Comparison of ENCODE assay signal across 10 cellular contexts in genomic region chr6:11918021-11918738, GRCh38.
DNase-seq lines count a peak whose midpoint lies in the region; ATAC-seq, FAIRE-seq and TF ChIP-seq lines count a peak whose summit lies in the region.
"Had no signal": no experiment of that assay in that cellular context is flagged by ENCODE, and none has a peak within 500 bp of the region (broad histone marks: within the 10 kb centered on the region; RNA-seq: fewer than 3 reads in every experiment).

No MANE protein-coding gene starts in this region.

- H3K27me3 Mint-ChIP-seq in astrocyte (ENCODE audit: low read depth, unreplicated experiment), result no peaks in the 10 kb centered on the region

- peaks cover 25% of the 10 kb centered on the region for H3K4me1 Mint-ChIP-seq in astrocyte (ENCODE audit: low read depth, unreplicated experiment)
- H3K4me1 Mint-ChIP-seq: CD14-positive monocyte had no signal

- no peaks in the 10 kb centered on the region for H3K79me2 ChIP-seq in astrocyte (ENCODE audit: insufficient read depth, low read length)

- H3K27ac ChIP-seq in left ventricle myocardium inferior (replicated peaks), result no peak overlapping the region
- H3K27ac ChIP-seq in astrocyte (ENCODE audit: low read depth, low read length), result peak overlapping the region; percentile 82

- no peaks in the 10 kb centered on the region for H3K36me3 Mint-ChIP-seq in astrocyte (ENCODE audit: low read depth, unreplicated experiment)
- H3K36me3 Mint-ChIP-seq: CD14-positive monocyte had no signal

- no peak overlapping the region for H3K4me3 Mint-ChIP-seq in astrocyte (ENCODE audit: unreplicated experiment)

- H3K9ac ChIP-seq in astrocyte (ENCODE audit: low read length), result peak overlapping the region; percentile 72

- DNase-seq in Right ventricle myocardium superior (no peak), left ventricle myocardium inferior (no peak), astrocyte (ENCODE audit: low read depth) (peak; percentile 94), kidney tubule cell (ENCODE audit: low spot score) (peak; percentile 83), urothelium cell line (ENCODE audit: low spot score) (peak; percentile 31), NCI-H146 treated with DMSO at 0.1 percent for 48 hours (lab: John Stamatoyannopoulos, UW; ENCODE audit: unreplicated experiment) (no peak), activated gamma-delta T cell treated with Interleukin-2 at 50 U/mL for 16 hours (no peak)
- no peak for DNase-seq in activated CD4-positive, alpha-beta T cell treated with anti-CD3 and anti-CD28 coated beads, Interleukin-2, amount 50 U/mL, for 48 hours
- DNase-seq: substantia nigra had no signal

- H3K27ac Mint-ChIP-seq in astrocyte (ENCODE audit: unreplicated experiment), result peak overlapping the region; percentile 97

- no peaks in the 10 kb centered on the region for H3K9me3 Mint-ChIP-seq in astrocyte (ENCODE audit: unreplicated experiment)

- H3K27me3 ChIP-seq in left ventricle myocardium inferior (ENCODE audit: low read depth) (no peaks in the 10 kb centered on the region), astrocyte (ENCODE audit: insufficient read depth, low read length) (no peaks in the 10 kb centered on the region)

- H3K4me1 ChIP-seq in left ventricle myocardium inferior, result peaks cover 4% of the 10 kb centered on the region
- H3K4me1 ChIP-seq in astrocyte (ENCODE audit: insufficient read depth, low read length), result peaks cover 33% of the 10 kb centered on the region

- no peaks in the 10 kb centered on the region for H4K20me1 ChIP-seq in astrocyte (ENCODE audit: insufficient read depth, low read length)

- H3K4me3 ChIP-seq in left ventricle myocardium inferior, result no peak overlapping the region
- H3K4me3 ChIP-seq in astrocyte (ENCODE audit: insufficient read depth, low read depth, low read length), result no peak overlapping the region

- intact Hi-C loops in Right ventricle myocardium superior (cut with DNase I), result no loop called here
- intact Hi-C loops in left ventricle myocardium inferior (cut with micrococcal nuclease), result no loop called here

- FAIRE-seq in astrocyte (lab: Jason Lieb, UNC) (no peak), urothelium cell line (lab: Jason Lieb, UNC) (no peak)

- peak; percentile 33 for ATAC-seq in Right ventricle myocardium superior (ENCODE audit: poor library complexity)

- H3K9me3 ChIP-seq in left ventricle myocardium inferior (replicated peaks), result no peaks in the 10 kb centered on the region
- H3K9me3 ChIP-seq in astrocyte (ENCODE audit: insufficient read depth, low read depth, low read length), result no peaks in the 10 kb centered on the region

- H3K36me3 ChIP-seq in left ventricle myocardium inferior (no peaks in the 10 kb centered on the region), astrocyte (ENCODE audit: insufficient read depth, low read length) (no peaks in the 10 kb centered on the region)

- peak overlapping the region; percentile 50 for H2AFZ ChIP-seq in astrocyte (ENCODE audit: low read depth, low read length)

- TF ChIP-seq CTCF in left ventricle myocardium inferior (IDR thresholded peaks at IDR 0.05; ENCODE audit: borderline replicate concordance), result no peak
- no peak for TF ChIP-seq CTCF in astrocyte (IDR thresholded peaks at IDR 0.05; ENCODE audit: insufficient read depth, low read depth, low read length)

- peak overlapping the region; percentile 71 for H3K4me2 ChIP-seq in astrocyte (ENCODE audit: low read length)

Comparison
In these comparisons a context has a peak if more than half of its experiments do, and no peak if none do; other contexts are left out.
1. DNase-seq: peak in astrocyte (single experiment), kidney tubule cell (single experiment) and urothelium cell line (single experiment); none in Right ventricle myocardium superior (single experiment), left ventricle myocardium inferior (single experiment), activated CD4-positive, alpha-beta T cell treated with anti-CD3 and anti-CD28 coated beads, Interleukin-2, amount 50 U/mL, for 48 hours (0 of 2), NCI-H146 treated with DMSO at 0.1 percent for 48 hours (single experiment) and activated gamma-delta T cell treated with Interleukin-2 at 50 U/mL for 16 hours (single experiment).